10 cellular contexts compared by ENCODE assay signal in genomic region chr2:211367711-211368110, GRCh38.
DNase-seq lines count a peak whose midpoint lies in the region; ATAC-seq lines count a peak whose summit lies in the region.
"Had no signal": no experiment of that assay in that cellular context is flagged by ENCODE, and none has a peak within 500 bp of the region (broad histone marks: within the 10 kb centered on the region; RNA-seq: fewer than 3 reads in every experiment).

No MANE protein-coding gene starts in this region.

- no peak overlapping the region for H3K27ac Mint-ChIP-seq in natural killer cell treated with Interleukin-12 subunit alpha and Interleukin-12 subunit beta and Interleukin-15 and Interleukin-18, amount 100 ng/mL, for 72 hours

- peak; percentile 91 for ATAC-seq in GM19023 (IDR thresholded peaks at IDR 0.05; ENCODE audit: unreplicated experiment)
- peak; percentile 92 for ATAC-seq in HG02623 (IDR thresholded peaks at IDR 0.05; ENCODE audit: unreplicated experiment)
- ATAC-seq in natural killer cell treated with Interleukin-12 subunit alpha and Interleukin-12 subunit beta and Interleukin-15 and Interleukin-18, amount 100 ng/mL, for 72 hours = no peak

- no peaks in the 10 kb centered on the region for H3K27me3 Mint-ChIP-seq in natural killer cell treated with Interleukin-12 subunit alpha and Interleukin-12 subunit beta and Interleukin-15 and Interleukin-18, amount 100 ng/mL, for 72 hours

- H3K36me3 Mint-ChIP-seq in natural killer cell treated with Interleukin-12 subunit alpha and Interleukin-12 subunit beta and Interleukin-15 and Interleukin-18, amount 100 ng/mL, for 72 hours = no peaks in the 10 kb centered on the region

- H3K4me1 Mint-ChIP-seq in natural killer cell treated with Interleukin-12 subunit alpha and Interleukin-12 subunit beta and Interleukin-15 and Interleukin-18, amount 100 ng/mL, for 72 hours (ENCODE audit: low read depth in 2 of 2) = no peaks in the 10 kb centered on the region

- DNase-seq in HT1080 (ENCODE audit: low read depth) (peak; percentile 62), kidney glomerular epithelial cell (lab: John Stamatoyannopoulos, UW) (peak; percentile 82), D341Med (ENCODE audit: low spot score) (no peak), cerebellar cortex (ENCODE audit: low spot score) (no peak), SKM-1 (lab: John Stamatoyannopoulos, UW; ENCODE audit: unreplicated experiment) (no peak)
- DNase-seq in natural killer cell treated with Interleukin-12 subunit alpha and Interleukin-12 subunit beta and Interleukin-15 and Interleukin-18, amount 100 ng/mL, for 72 hours (ENCODE audit: low spot score) = no peak
- DNase-seq: activated CD4-positive, alpha-beta T cell treated with anti-CD3 and anti-CD28 coated beads, Interleukin-2, amount 50 U/mL, for 4 hours; NCI-H2029 treated with DMSO at 0.1 percent for 48 hours had no signal

- H3K4me3 Mint-ChIP-seq in natural killer cell treated with Interleukin-12 subunit alpha and Interleukin-12 subunit beta and Interleukin-15 and Interleukin-18, amount 100 ng/mL, for 72 hours = no peak overlapping the region

- H3K9me3 Mint-ChIP-seq in natural killer cell treated with Interleukin-12 subunit alpha and Interleukin-12 subunit beta and Interleukin-15 and Interleukin-18, amount 100 ng/mL, for 72 hours = peaks cover 11% of the 10 kb centered on the region

Comparison
In these comparisons a context has a peak if more than half of its experiments do, and no peak if none do; other contexts are left out.
1. ATAC-seq: peak in GM19023 (single experiment) and HG02623 (single experiment); none in natural killer cell treated with Interleukin-12 subunit alpha and Interleukin-12 subunit beta and Interleukin-15 and Interleukin-18, amount 100 ng/mL, for 72 hours (0 of 2).
2. DNase-seq: peak in HT1080 (single experiment) and kidney glomerular epithelial cell (single experiment); none in D341Med (single experiment), cerebellar cortex (single experiment), SKM-1 (single experiment) and natural killer cell treated with Interleukin-12 subunit alpha and Interleukin-12 subunit beta and Interleukin-15 and Interleukin-18, amount 100 ng/mL, for 72 hours (single experiment).